16 cellular contexts compared by ENCODE assay signal in genomic region chr4:144562019-144562740, GRCh38.
DNase-seq lines count a peak whose midpoint lies in the region; ATAC-seq, FAIRE-seq and TF ChIP-seq lines count a peak whose summit lies in the region.
"Had no signal": no experiment of that assay in that cellular context is flagged by ENCODE, and none has a peak within 500 bp of the region (broad histone marks: within the 10 kb centered on the region; RNA-seq: fewer than 3 reads in every experiment).

No MANE protein-coding gene starts in this region.

- no peaks in the 10 kb centered on the region for H3K36me3 Mint-ChIP-seq in natural killer cell
- H3K36me3 Mint-ChIP-seq: activated CD8-positive, alpha-beta memory T cell treated with anti-CD3 and anti-CD28 coated beads, Interleukin-2, amount 10 ng/mL, durations not matched to agents 7 days and 5 days had no signal

- no peaks in the 10 kb centered on the region for H3K4me1 Mint-ChIP-seq in natural killer cell
- H3K4me1 Mint-ChIP-seq: activated CD8-positive, alpha-beta memory T cell treated with anti-CD3 and anti-CD28 coated beads, Interleukin-2, amount 10 ng/mL, durations not matched to agents 7 days and 5 days; activated naive CD8-positive, alpha-beta T cell treated with anti-CD3 and anti-CD28 coated beads, Interleukin-2, amount 50 U/mL, for 24 hours had no signal

- H3K4me1 ChIP-seq in keratinocyte (ENCODE audit: control insufficient read depth, extremely low read depth, insufficient read depth, low read length), result no peaks in the 10 kb centered on the region
- H3K4me1 ChIP-seq: heart right ventricle, thyroid gland had no signal

- H3K4me3 ChIP-seq in WERI-Rb-1 (ENCODE audit: low read depth, low read length) (no peak overlapping the region), keratinocyte (ENCODE audit: control insufficient read depth in 2 of 3, extremely low read depth in 1 of 3, insufficient read depth in 2 of 3, low read depth in 1 of 3, low read length in 3 of 3) (no peak overlapping the region), retinal pigment epithelial cell (ENCODE audit: low read length) (no peak overlapping the region)
- H3K4me3 ChIP-seq: heart right ventricle, thyroid gland had no signal

- H3K4me3 Mint-ChIP-seq in natural killer cell, result no peak overlapping the region
- H3K4me3 Mint-ChIP-seq: activated CD8-positive, alpha-beta memory T cell treated with anti-CD3 and anti-CD28 coated beads, Interleukin-2, amount 10 ng/mL, durations not matched to agents 7 days and 5 days; activated naive CD8-positive, alpha-beta T cell treated with anti-CD3 and anti-CD28 coated beads, Interleukin-2, amount 50 U/mL, for 24 hours; dendritic cell treated with granulocyte-macrophage colony-stimulating factor and Interleukin-4, amounts not matched to agents 40 ng/mL and 50 ng/mL, for 4 days had no signal

- dilution Hi-C loops in keratinocyte (cut with MboI; ENCODE audit: extremely low pct_ligation_motif_present, low sequenced_read_pairs), result no loop called here

- no peak overlapping the region for H3K9ac ChIP-seq in keratinocyte (ENCODE audit: control insufficient read depth, extremely low read depth, insufficient read depth, low read length)

- H3K36me3 ChIP-seq in WERI-Rb-1 (no peaks in the 10 kb centered on the region), keratinocyte (ENCODE audit: control insufficient read depth in 2 of 2, extremely low read depth in 1 of 2, insufficient read depth in 2 of 2, low read length in 2 of 2) (no peaks in the 10 kb centered on the region)
- H3K36me3 ChIP-seq: heart right ventricle, thyroid gland had no signal

- H2AFZ ChIP-seq in keratinocyte (ENCODE audit: control insufficient read depth, low read length), result no peak overlapping the region

- no peaks in the 10 kb centered on the region for H3K79me2 ChIP-seq in keratinocyte (ENCODE audit: control insufficient read depth, insufficient read depth, low read length)

- H4K20me1 ChIP-seq in keratinocyte (ENCODE audit: control insufficient read depth, extremely low read depth, insufficient read depth, low read length), result no peaks in the 10 kb centered on the region

- H3K27me3 ChIP-seq in WERI-Rb-1 (ENCODE audit: insufficient read depth, low read depth, severe bottlenecking) (no peaks in the 10 kb centered on the region), keratinocyte (ENCODE audit: control insufficient read depth, extremely low read depth, insufficient read depth, low read length) (no peaks in the 10 kb centered on the region)
- H3K27me3 ChIP-seq: thyroid gland had no signal

- H3K9me3 ChIP-seq in WERI-Rb-1 (ENCODE audit: severe bottlenecking) (no peaks in the 10 kb centered on the region), keratinocyte (ENCODE audit: control insufficient read depth, low read depth, low read length) (no peaks in the 10 kb centered on the region)
- H3K9me3 ChIP-seq: heart right ventricle, thyroid gland had no signal

- TF ChIP-seq CTCF in WERI-Rb-1 (IDR thresholded peaks at IDR 0.05; ENCODE audit: low read depth, low read length), result peak; percentile 36; the same call in 1 of the 2 replicates
- peak in 2 of 3 experiments; percentile 7 to 37 for TF ChIP-seq CTCF in keratinocyte (optimal IDR thresholded peaks at IDR 0.05 in 1 of 3, IDR thresholded peaks at IDR 0.05 in 1 of 3, conservative IDR thresholded peaks at IDR 0.05 in 1 of 3; ENCODE audit: extremely low read depth in 1 of 3, insufficient read depth in 2 of 3, low read length in 3 of 3)
- peak; percentile 9 for TF ChIP-seq CTCF in retinal pigment epithelial cell (conservative IDR thresholded peaks at IDR 0.05; ENCODE audit: low read depth, low read length)
- no peak for TF ChIP-seq CTCF in natural killer cell (IDR thresholded peaks at IDR 0.05)

- peaks cover 0 to 12% of the 10 kb centered on the region in 2 donors for H3K27me3 Mint-ChIP-seq in natural killer cell (ENCODE audit: low read depth in 2 of 2)
- H3K27me3 Mint-ChIP-seq: activated CD8-positive, alpha-beta memory T cell treated with anti-CD3 and anti-CD28 coated beads, Interleukin-2, amount 10 ng/mL, durations not matched to agents 7 days and 5 days; dendritic cell treated with granulocyte-macrophage colony-stimulating factor and Interleukin-4, amounts not matched to agents 40 ng/mL and 50 ng/mL, for 4 days had no signal

- ATAC-seq in natural killer cell, result no peak
- ATAC-seq: activated CD8-positive, alpha-beta memory T cell treated with anti-CD3 and anti-CD28 coated beads, Interleukin-2, amount 10 ng/mL, durations not matched to agents 7 days and 5 days; activated naive CD8-positive, alpha-beta T cell treated with anti-CD3 and anti-CD28 coated beads, Interleukin-2, amount 50 U/mL, for 24 hours; heart right ventricle; Panc1 had no signal

- H3K27ac Mint-ChIP-seq in natural killer cell, result no peak overlapping the region
- H3K27ac Mint-ChIP-seq: activated CD8-positive, alpha-beta memory T cell treated with anti-CD3 and anti-CD28 coated beads, Interleukin-2, amount 10 ng/mL, durations not matched to agents 7 days and 5 days; activated naive CD8-positive, alpha-beta T cell treated with anti-CD3 and anti-CD28 coated beads, Interleukin-2, amount 50 U/mL, for 24 hours; dendritic cell treated with granulocyte-macrophage colony-stimulating factor and Interleukin-4, amounts not matched to agents 40 ng/mL and 50 ng/mL, for 4 days had no signal

- no peaks in the 10 kb centered on the region for H3K9me1 ChIP-seq in keratinocyte (ENCODE audit: control insufficient read depth, extremely low read depth, insufficient read depth, low read length)

- no peak overlapping the region for H3K4me2 ChIP-seq in keratinocyte (ENCODE audit: control insufficient read depth, extremely low read depth, insufficient read depth, low read depth, low read length)

- FAIRE-seq in keratinocyte (lab: Jason Lieb, UNC), result no peak
- FAIRE-seq: TTC549 had no signal

- intact Hi-C loops in natural killer cell (cut with micrococcal nuclease), result no loop called here

- no peaks in the 10 kb centered on the region for H3K9me3 Mint-ChIP-seq in natural killer cell
- H3K9me3 Mint-ChIP-seq: activated naive CD8-positive, alpha-beta T cell treated with anti-CD3 and anti-CD28 coated beads, Interleukin-2, amount 50 U/mL, for 24 hours; dendritic cell treated with granulocyte-macrophage colony-stimulating factor and Interleukin-4, amounts not matched to agents 40 ng/mL and 50 ng/mL, for 4 days had no signal

- DNase-seq in NCI-H146 (lab: John Stamatoyannopoulos, UW) (peak; percentile 32), NCI-H146 treated with DMSO at 0.1 percent for 48 hours (lab: John Stamatoyannopoulos, UW; ENCODE audit: unreplicated experiment) (no peak), WERI-Rb-1 (peak; percentile 46), keratinocyte (ENCODE audit: low read depth, low spot score) (no peak), retinal pigment epithelial cell (ENCODE audit: low read depth) (no peak), natural killer cell (no peak), NCI-H1417 treated with DMSO at 0.1 percent for 48 hours (lab: John Stamatoyannopoulos, UW) (no peak)
- DNase-seq in stimulated activated CD4-positive, alpha-beta T cell treated with anti-CD3 and anti-CD28 coated beads, Interleukin-2, amount 100 ng/mL, for 48 hours, result no peak
- DNase-seq: activated CD8-positive, alpha-beta memory T cell treated with anti-CD3 and anti-CD28 coated beads, Interleukin-2, amount 10 ng/mL, durations not matched to agents 7 days and 5 days; activated naive CD8-positive, alpha-beta T cell treated with anti-CD3 and anti-CD28 coated beads, Interleukin-2, amount 50 U/mL, for 24 hours; DMS79; heart right ventricle had no signal

- H3K27ac ChIP-seq in WERI-Rb-1 (no peak overlapping the region), keratinocyte (ENCODE audit: control insufficient read depth, insufficient read depth, low read length) (no peak overlapping the region)
- H3K27ac ChIP-seq: heart right ventricle, thyroid gland had no signal

Comparison
In these comparisons a context has a peak if more than half of its experiments do, and no peak if none do; other contexts are left out.
1. DNase-seq: peak in NCI-H146 (single experiment) and WERI-Rb-1 (single experiment); none in NCI-H146 treated with DMSO at 0.1 percent for 48 hours (single experiment), keratinocyte (single experiment), retinal pigment epithelial cell (single experiment), natural killer cell (single experiment), stimulated activated CD4-positive, alpha-beta T cell treated with anti-CD3 and anti-CD28 coated beads, Interleukin-2, amount 100 ng/mL, for 48 hours (0 of 2) and NCI-H1417 treated with DMSO at 0.1 percent for 48 hours (single experiment).